ENCODE assay signal across 16 cellular contexts in the genomic region with DNA sequence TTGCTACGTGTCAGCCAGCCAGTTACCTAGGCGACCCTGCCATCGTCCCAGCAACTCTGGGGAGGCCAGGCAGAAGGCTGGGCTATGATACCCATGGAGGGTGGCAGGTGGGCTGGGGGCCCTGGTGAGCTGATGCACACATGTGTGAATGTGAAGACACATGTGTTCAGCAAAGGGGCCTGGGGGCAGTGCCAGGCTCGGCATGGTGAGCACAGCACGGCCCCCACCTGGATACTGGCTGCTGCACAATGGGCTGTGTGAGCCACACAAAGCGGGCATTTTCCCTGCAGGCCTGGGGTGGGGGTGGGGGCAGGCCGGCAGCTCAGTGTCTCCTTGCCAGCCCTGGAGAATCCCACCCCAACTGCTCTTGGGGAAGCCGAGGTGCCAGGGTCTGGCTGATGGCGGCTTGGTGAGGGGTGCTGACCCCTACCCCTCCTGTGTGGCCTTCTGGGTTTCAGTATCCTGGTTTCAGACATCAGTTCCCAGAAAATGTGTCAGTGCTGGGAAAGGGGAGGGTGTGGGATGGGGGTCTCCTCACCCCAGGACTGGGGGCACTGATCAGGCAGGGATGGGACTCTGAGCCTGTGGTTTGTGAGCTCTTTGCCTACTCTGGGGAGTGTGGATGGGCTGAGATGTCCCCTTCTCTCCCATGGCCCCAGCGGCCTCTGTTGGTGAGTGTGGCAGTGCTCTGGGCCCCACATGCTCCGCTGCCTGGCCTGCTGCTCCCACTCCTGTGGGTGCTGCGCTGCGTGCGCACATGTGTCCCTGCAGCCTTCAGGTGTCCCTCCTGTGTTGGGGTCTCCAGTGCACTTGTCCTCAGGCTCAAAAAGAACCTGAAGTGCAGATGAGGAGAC. TPM values are rescaled to one million over a fixed set of nuclear protein-coding genes. Genes with fewer than 3 reads are reported as not detected.
DNase-seq lines count a peak whose midpoint lies in the region; ATAC-seq and TF ChIP-seq lines count a peak whose summit lies in the region.
"Had no signal": no experiment of that assay in that cellular context is flagged by ENCODE, and none has a peak within 500 bp of the region (broad histone marks: within the 10 kb centered on the region; RNA-seq: fewer than 3 reads in every experiment).

No MANE protein-coding gene starts in this region.

- intact Hi-C loops in dorsolateral prefrontal cortex (cut with DNase I) = no loop called here

- H3K4me3 ChIP-seq in dorsolateral prefrontal cortex = peak overlapping the region in 40 of 59 donors; percentile 0 to 48 (median 26)
- H3K4me3 ChIP-seq: pancreas, sigmoid colon, SJSA1 had no signal

- TF ChIP-seq CTCF in dorsolateral prefrontal cortex (IDR thresholded peaks at IDR 0.05 in 54 of 56, conservative IDR thresholded peaks at IDR 0.05 in 2 of 56; ENCODE audit: low read depth in 1 of 56, partially characterized antibody in 56 of 56) = peak in 13 of 56 donors; percentile 5 to 54 (median 22)

- H3K27me3 ChIP-seq in dorsolateral prefrontal cortex (no peaks in the 10 kb centered on the region), layer of hippocampus (ENCODE audit: control insufficient read depth, insufficient read depth, low read length) (no peaks in the 10 kb centered on the region)
- H3K27me3 ChIP-seq: brain microvascular endothelial cell, pancreas, sigmoid colon, SJSA1 had no signal

- H3K27ac ChIP-seq in dorsolateral prefrontal cortex (peak overlapping the region; percentile 6 to 100 (median 97)), layer of hippocampus (ENCODE audit: low read depth, low read length) (peak overlapping the region; percentile 97)
- H3K27ac ChIP-seq: brain microvascular endothelial cell, KMS-11, pancreas, sigmoid colon, SJSA1 had no signal

- ATAC-seq in HG02588 (IDR thresholded peaks at IDR 0.05; ENCODE audit: unreplicated experiment) = no peak

- DNase-seq in amygdala (lab: John Stamatoyannopoulos, UW) (peak in 52 of 56 donors; percentile 18 to 90 (median 68)), dorsolateral prefrontal cortex (peak in 9 of 10 donors; percentile 55 to 88 (median 83)), putamen (ENCODE audit: low spot score) (peak; percentile 84), DMS79 treated with DMSO at 0.1 percent for 48 hours (lab: John Stamatoyannopoulos, UW) (no peak), KG1 (lab: John Stamatoyannopoulos, UW) (no peak)
- DNase-seq: activated gamma-delta T cell; brain microvascular endothelial cell; CD4-positive, CD25-positive, alpha-beta regulatory T cell; naive B cell; NCI-H1436 treated with DMSO at 0.1 percent for 48 hours; sigmoid colon had no signal

RNA-seq across cellular contexts. Expression of a gene that starts 5.1 kb away (rescaled TPM):
- 100 to 1,000 TPM in 8 of 120 experiments, 10 to 100 TPM in 112; 30.0 to 174 (median 53.4) TPM for total RNA-seq in dorsolateral prefrontal cortex

RNA-seq across cellular contexts. Expression of a gene that starts 28.0 kb away (rescaled TPM):
- total RNA-seq in dorsolateral prefrontal cortex = 100 to 1,000 TPM in 118 of 120 experiments, 10 to 100 TPM in 2; 86.1 to 217 (median 147) TPM

RNA-seq across cellular contexts. Expression of a gene that starts 29.9 kb away (rescaled TPM):
- 10 to 100 TPM; 12.6 to 31.3 (median 19.8) TPM for total RNA-seq in dorsolateral prefrontal cortex

RNA-seq across cellular contexts. Expression of a gene that starts 46.9 kb away (rescaled TPM):
- total RNA-seq in dorsolateral prefrontal cortex = 100 to 1,000 TPM in 119 of 120 experiments, 10 to 100 TPM in 1; 99.8 to 173 (median 120) TPM

Comparison
In these comparisons a context has a peak if more than half of its experiments do, and no peak if none do; other contexts are left out.
1. DNase-seq: peak in amygdala (52 of 56), dorsolateral prefrontal cortex (9 of 10) and putamen (single experiment); none in DMS79 treated with DMSO at 0.1 percent for 48 hours (single experiment) and KG1 (single experiment).